In the genomic region with DNA sequence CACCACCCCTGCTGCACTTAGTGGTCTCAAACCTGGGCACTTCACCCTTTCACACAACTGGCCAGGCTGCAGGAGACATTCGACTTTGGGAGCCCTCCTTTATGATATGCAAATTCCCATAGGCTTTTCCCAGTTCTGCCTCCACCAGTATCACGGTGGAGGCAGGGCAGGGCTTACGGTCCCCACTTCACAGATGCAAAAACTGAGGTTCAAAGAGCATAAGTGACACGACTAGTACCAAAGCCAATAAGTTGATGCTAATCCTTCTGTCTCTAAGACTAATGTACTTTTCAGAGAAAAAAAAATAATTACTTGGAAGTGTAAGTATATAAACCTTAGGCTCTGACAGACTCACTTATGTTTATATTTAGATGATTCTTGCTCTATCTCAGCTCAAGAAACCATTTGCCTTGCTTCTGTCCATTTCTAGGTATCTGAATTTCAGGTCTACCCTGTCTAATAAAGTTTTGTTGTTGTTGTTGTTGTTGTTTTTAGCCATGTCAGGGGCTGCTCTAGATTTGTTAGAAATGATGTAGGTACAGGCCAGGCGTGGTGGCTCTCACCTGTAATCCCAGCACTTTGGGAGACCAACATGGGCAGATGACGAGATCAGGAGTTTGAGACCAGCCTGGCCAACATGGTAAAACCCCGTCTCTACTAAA, we compare ENCODE assay signal across 19 cellular contexts. TPM values are rescaled to one million over a fixed set of nuclear protein-coding genes. Genes with fewer than 3 reads are reported as not detected.
DNase-seq lines count a peak whose midpoint lies in the region; ATAC-seq lines count a peak whose summit lies in the region.
"Had no signal": no experiment of that assay in that cellular context is flagged by ENCODE, and none has a peak within 500 bp of the region (broad histone marks: within the 10 kb centered on the region; RNA-seq: fewer than 3 reads in every experiment).

No MANE protein-coding gene starts in this region.

- H3K4me3 Mint-ChIP-seq in activated naive CD4-positive, alpha-beta T cell treated with anti-CD3 and anti-CD28 coated beads, Interleukin-2, amount 10 ng/mL, durations not matched to agents 7 days and 5 days, result no peak overlapping the region
- H3K4me3 Mint-ChIP-seq in CD4-positive, alpha-beta memory T cell, result peak overlapping the region in 2 of 8 donors; percentile 17 to 35
- no peak overlapping the region for H3K4me3 Mint-ChIP-seq in activated T-helper 1 cell treated with anti-CD3 and anti-CD28 coated beads, Interleukin-12 subunit alpha, Interleukin-12 subunit beta, Interleukin-2, Interleukin-4 antibody, amounts not matched to agents 30 ng/mL and 10 ng/mL and 1 ng/mL, durations not matched to agents 14 hours and 24 hours and 36 hours
- H3K4me3 Mint-ChIP-seq in memory B cell, result no peak overlapping the region

- no peak for ATAC-seq in memory B cell (ENCODE audit: low read depth)
- ATAC-seq: PC-3 had no signal

- H3K27me3 Mint-ChIP-seq in activated naive CD4-positive, alpha-beta T cell treated with anti-CD3 and anti-CD28 coated beads, Interleukin-2, amount 10 ng/mL, durations not matched to agents 7 days and 5 days, result no peaks in the 10 kb centered on the region
- H3K27me3 Mint-ChIP-seq in CD4-positive, alpha-beta memory T cell, result no peaks in the 10 kb centered on the region
- no peaks in the 10 kb centered on the region for H3K27me3 Mint-ChIP-seq in activated T-helper 1 cell treated with anti-CD3 and anti-CD28 coated beads, Interleukin-12 subunit alpha, Interleukin-12 subunit beta, Interleukin-2, Interleukin-4 antibody, amounts not matched to agents 30 ng/mL and 10 ng/mL and 1 ng/mL, durations not matched to agents 14 hours and 24 hours and 36 hours (ENCODE audit: insufficient read depth)
- H3K27me3 Mint-ChIP-seq in memory B cell, result no peaks in the 10 kb centered on the region

- peaks cover 12% of the 10 kb centered on the region for H3K36me3 Mint-ChIP-seq in activated naive CD4-positive, alpha-beta T cell treated with anti-CD3 and anti-CD28 coated beads, Interleukin-2, amount 10 ng/mL, durations not matched to agents 7 days and 5 days
- H3K36me3 Mint-ChIP-seq in CD4-positive, alpha-beta memory T cell, result peaks cover 15 to 32% of the 10 kb centered on the region in 2 donors
- H3K36me3 Mint-ChIP-seq in activated T-helper 1 cell treated with anti-CD3 and anti-CD28 coated beads, Interleukin-12 subunit alpha, Interleukin-12 subunit beta, Interleukin-2, Interleukin-4 antibody, amounts not matched to agents 30 ng/mL and 10 ng/mL and 1 ng/mL, durations not matched to agents 14 hours and 24 hours and 36 hours (ENCODE audit: low read depth), result peaks cover 33% of the 10 kb centered on the region
- peaks cover 29% of the 10 kb centered on the region for H3K36me3 Mint-ChIP-seq in memory B cell

- intact Hi-C loops in CD4-positive, alpha-beta memory T cell (cut with micrococcal nuclease), result no loop called here
- intact Hi-C loops in activated T-helper 1 cell treated with anti-CD3 and anti-CD28 coated beads, Interleukin-12 subunit alpha, Interleukin-12 subunit beta, Interleukin-2, Interleukin-4 antibody, amounts not matched to agents 30 ng/mL and 10 ng/mL and 1 ng/mL, durations not matched to agents 14 hours and 24 hours and 36 hours (cut with micrococcal nuclease), result no loop called here

- H3K4me3 ChIP-seq in CD4-positive, alpha-beta memory T cell (ENCODE audit: low read length in 2 of 2), result no peak overlapping the region

- CTCF ChIA-PET in activated naive CD4-positive, alpha-beta T cell treated with anti-CD3 and anti-CD28 coated beads, Interleukin-2, amount 10 ng/mL, durations not matched to agents 7 days and 5 days (lab: Charles Lee), result interaction anchor here (0.8 to 1.7 kb wide), 5 partner anchors 8 to 129 kb away, joined by 3 to 8 read pairs (median 5); no protein-coding TSS in a partner anchor
- CTCF ChIA-PET in CD4-positive, alpha-beta memory T cell (lab: Charles Lee; ENCODE audit: partially characterized antibody), result interaction anchor here (1.1 to 6.7 kb wide), 7 partner anchors 11 to 129 kb away, joined by 3 to 46 read pairs (median 4); partner anchors contain the start of gene GALNT10

- peaks cover 68% of the 10 kb centered on the region for H3K4me1 ChIP-seq in CD4-positive, alpha-beta memory T cell (ENCODE audit: insufficient read depth, low read length)
- H3K4me1 ChIP-seq: BE2C had no signal

- no peaks in the 10 kb centered on the region for H3K36me3 ChIP-seq in CD4-positive, alpha-beta memory T cell (ENCODE audit: insufficient read depth, low read length)
- H3K36me3 ChIP-seq: BE2C had no signal

- H3K9me3 ChIP-seq in CD4-positive, alpha-beta memory T cell (ENCODE audit: control insufficient read depth in 1 of 2, low read length in 2 of 2), result no peaks in the 10 kb centered on the region
- H3K9me3 ChIP-seq: BE2C had no signal

- peak overlapping the region; percentile 25 for H3K27ac Mint-ChIP-seq in activated naive CD4-positive, alpha-beta T cell treated with anti-CD3 and anti-CD28 coated beads, Interleukin-2, amount 10 ng/mL, durations not matched to agents 7 days and 5 days
- peak overlapping the region in 5 of 7 donors; percentile 37 to 65 (median 48) for H3K27ac Mint-ChIP-seq in CD4-positive, alpha-beta memory T cell
- peak overlapping the region; percentile 37 for H3K27ac Mint-ChIP-seq in activated T-helper 1 cell treated with anti-CD3 and anti-CD28 coated beads, Interleukin-12 subunit alpha, Interleukin-12 subunit beta, Interleukin-2, Interleukin-4 antibody, amounts not matched to agents 30 ng/mL and 10 ng/mL and 1 ng/mL, durations not matched to agents 14 hours and 24 hours and 36 hours
- peak overlapping the region; percentile 41 for H3K27ac Mint-ChIP-seq in memory B cell

- no peaks in the 10 kb centered on the region for H3K27me3 ChIP-seq in CD4-positive, alpha-beta memory T cell (ENCODE audit: insufficient read depth, low read length)
- H3K27me3 ChIP-seq: BE2C had no signal

- H3K27ac ChIP-seq in CD4-positive, alpha-beta memory T cell (ENCODE audit: low read depth, low read length), result no peak overlapping the region
- H3K27ac ChIP-seq: KMS-11, RWPE1 had no signal

- POLR2A ChIA-PET in CD4-positive, alpha-beta memory T cell (lab: Charles Lee; ENCODE audit: partially characterized antibody), result interaction anchor here (1.5 to 10.9 kb wide), 3 partner anchors 11 to 21 kb away, joined by 4 to 105 read pairs (median 6); partner anchors contain the start of gene GALNT10

- no peak for DNase-seq in activated naive CD4-positive, alpha-beta T cell treated with anti-CD3 and anti-CD28 coated beads, Interleukin-2, amount 10 ng/mL, durations not matched to agents 7 days and 5 days
- no peak for DNase-seq in activated naive CD4-positive, alpha-beta T cell (lab: John Stamatoyannopoulos, UW)
- DNase-seq in CD4-positive, alpha-beta memory T cell, result no peak
- DNase-seq in activated T-helper 1 cell treated with anti-CD3 and anti-CD28 coated beads, Interleukin-12 subunit alpha, Interleukin-12 subunit beta, Interleukin-2, Interleukin-4 antibody, amounts not matched to agents 30 ng/mL and 10 ng/mL and 1 ng/mL, durations not matched to agents 14 hours and 24 hours and 36 hours (ENCODE audit: low spot score), result no peak
- DNase-seq in memory B cell (ENCODE audit: low spot score in 2 of 2) (no peak), NCI-H1694 treated with DMSO at 0.1 percent for 48 hours (lab: John Stamatoyannopoulos, UW) (no peak), cerebellar nuclear complex (lab: John Stamatoyannopoulos, UW) (no peak)
- no peak for DNase-seq in stimulated activated CD4-positive, alpha-beta T cell treated with anti-CD3 and anti-CD28 coated beads, Interleukin-15, amount 100 ng/mL, for 24 hours
- DNase-seq: BE2C, DMS 273 treated with DMSO at 0.1 percent for 48 hours, GDM1, H7, NCI-H1436, NCI-H2029 treated with DMSO at 0.1 percent for 48 hours, NCI-H2171 treated with DMSO at 0.1 percent for 48 hours, NCI-H748 treated with DMSO at 0.1 percent for 48 hours, PC-3 had no signal

- H3K4me1 Mint-ChIP-seq in activated naive CD4-positive, alpha-beta T cell treated with anti-CD3 and anti-CD28 coated beads, Interleukin-2, amount 10 ng/mL, durations not matched to agents 7 days and 5 days, result peaks cover 71% of the 10 kb centered on the region
- H3K4me1 Mint-ChIP-seq in CD4-positive, alpha-beta memory T cell, result peaks cover 52 to 94% (median 74%) of the 10 kb centered on the region in 4 donors
- H3K4me1 Mint-ChIP-seq in activated T-helper 1 cell treated with anti-CD3 and anti-CD28 coated beads, Interleukin-12 subunit alpha, Interleukin-12 subunit beta, Interleukin-2, Interleukin-4 antibody, amounts not matched to agents 30 ng/mL and 10 ng/mL and 1 ng/mL, durations not matched to agents 14 hours and 24 hours and 36 hours (ENCODE audit: low read depth), result peaks cover 97% of the 10 kb centered on the region
- peaks cover 60% of the 10 kb centered on the region for H3K4me1 Mint-ChIP-seq in memory B cell

- H3K9me3 Mint-ChIP-seq in activated naive CD4-positive, alpha-beta T cell treated with anti-CD3 and anti-CD28 coated beads, Interleukin-2, amount 10 ng/mL, durations not matched to agents 7 days and 5 days, result no peaks in the 10 kb centered on the region
- no peaks in the 10 kb centered on the region for H3K9me3 Mint-ChIP-seq in CD4-positive, alpha-beta memory T cell
- no peaks in the 10 kb centered on the region for H3K9me3 Mint-ChIP-seq in activated T-helper 1 cell treated with anti-CD3 and anti-CD28 coated beads, Interleukin-12 subunit alpha, Interleukin-12 subunit beta, Interleukin-2, Interleukin-4 antibody, amounts not matched to agents 30 ng/mL and 10 ng/mL and 1 ng/mL, durations not matched to agents 14 hours and 24 hours and 36 hours
- H3K9me3 Mint-ChIP-seq in memory B cell, result no peaks in the 10 kb centered on the region

RNA-seq across cellular contexts. Expression of gene GALNT10, which starts 10.7 kb away (rescaled TPM):
- total RNA-seq in CD4-positive, alpha-beta memory T cell, result 10 to 100 TPM; 32.8 to 35.7 TPM
- 10 to 100 TPM in 1 of 2 donors, 1 to 10 TPM in 1; 9.6 to 20.7 TPM for polyA plus RNA-seq in CD4-positive, alpha-beta memory T cell
- total RNA-seq in activated T-helper 1 cell treated with anti-CD3 and anti-CD28 coated beads, Interleukin-12 subunit alpha, Interleukin-12 subunit beta, Interleukin-2, Interleukin-4 antibody, amounts not matched to agents 30 ng/mL and 10 ng/mL and 1 ng/mL, durations not matched to agents 14 hours and 24 hours and 36 hours, result 51.1 and 55.6 TPM in 2 replicates
